Comparison of ENCODE assay signal across 11 cellular contexts in genomic region chr11:19869946-19870589, GRCh38.
"Had no signal": no experiment of that assay in that cellular context is flagged by ENCODE, and none has a peak within 500 bp of the region (broad histone marks: within the 10 kb centered on the region; RNA-seq: fewer than 3 reads in every experiment).

No MANE protein-coding gene starts in this region.

- H3K9me3 ChIP-seq: pancreas, thoracic aorta, upper lobe of right lung had no signal

- DNase-seq: activated CD4-positive, alpha-beta T cell treated with anti-CD3 and anti-CD28 coated beads, Interleukin-2, amount 50 U/mL, for 1 hour; activated CD8-positive, alpha-beta memory T cell treated with anti-CD3 and anti-CD28 coated beads for 24 hours; activated naive CD8-positive, alpha-beta T cell treated with anti-CD3 and anti-CD28 coated beads for 36 hours; dermis blood vessel endothelial cell; foreskin melanocyte; left colon; naive thymus-derived CD4-positive, alpha-beta T cell; upper lobe of right lung had no signal

- H3K36me3 ChIP-seq: upper lobe of right lung had no signal

- H3K27ac ChIP-seq: epithelial cell of prostate, pancreas, thoracic aorta, upper lobe of right lung had no signal

- H3K27me3 ChIP-seq: pancreas, upper lobe of right lung had no signal

- H3K4me1 ChIP-seq: pancreas, upper lobe of right lung had no signal

- H3K4me3 ChIP-seq: pancreas, thoracic aorta, upper lobe of right lung had no signal
